Comparison of ENCODE assay signal across 8 cellular contexts in the genomic region with DNA sequence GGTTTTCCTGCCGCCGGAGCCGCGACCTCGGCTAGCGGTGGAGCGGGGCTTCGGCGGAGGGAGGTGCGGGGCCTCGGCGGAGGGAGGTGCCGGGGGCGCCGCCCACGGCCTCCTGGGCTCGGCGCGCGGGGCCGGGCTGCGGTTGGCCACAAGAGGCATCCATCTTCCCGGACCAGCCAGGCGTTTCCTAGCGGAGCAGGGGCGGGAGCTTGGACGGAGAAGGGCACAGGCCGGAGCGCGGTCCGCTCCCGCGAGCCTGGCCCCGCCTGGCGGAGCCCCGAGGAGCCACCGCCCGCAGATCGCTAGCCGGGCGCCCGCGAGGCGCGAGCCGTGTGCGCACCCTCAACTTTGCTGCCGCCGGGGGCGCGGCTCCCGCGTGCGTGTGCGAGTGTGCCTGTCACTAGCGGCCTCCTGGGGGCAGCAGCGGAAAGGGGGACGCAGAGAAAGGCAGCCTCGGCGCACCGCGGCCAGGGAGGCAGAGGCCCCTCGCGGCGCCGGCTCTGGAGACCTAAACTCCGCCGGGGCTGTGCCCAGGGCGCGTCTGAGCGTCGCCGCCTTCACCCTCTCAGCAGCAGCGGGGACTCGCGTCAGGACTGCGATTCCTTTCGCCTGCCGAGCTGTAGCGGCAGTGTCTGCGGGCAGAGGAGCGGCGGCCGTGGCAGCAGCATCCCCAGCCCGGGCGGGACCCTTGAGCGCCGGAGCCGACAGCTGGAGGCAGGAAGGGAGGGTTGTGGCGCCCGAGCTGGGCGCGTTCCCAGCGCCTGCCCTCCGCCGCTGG. TPM values are rescaled to one million over a fixed set of nuclear protein-coding genes. Genes with fewer than 3 reads are reported as not detected.
DNase-seq lines count a peak whose midpoint lies in the region; ATAC-seq and TF ChIP-seq lines count a peak whose summit lies in the region.

No MANE protein-coding gene starts in this region.

- peak overlapping the region; percentile 61 to 90 (median 74) for H3K4me3 Mint-ChIP-seq in naive B cell

- BruUV-seq in IMR-90 (replicated peaks; lab: Mats Ljungman, UMichigan), result no TSS peak
- no TSS peak for BruUV-seq in PC-9 (replicated peaks; lab: Mats Ljungman, UMichigan)

- H3K4ac ChIP-seq in IMR-90 (ENCODE audit: low read depth, low read length), result peak overlapping the region; percentile 89

- peak overlapping the region; percentile 99 for H3K4me3 ChIP-seq in IMR-90 (ENCODE audit: insufficient read depth, low read depth, low read length)
- H3K4me3 ChIP-seq in PC-9, result peak overlapping the region; percentile 97
- H3K4me3 ChIP-seq in fibroblast of lung (replicated peaks in 1 of 4; ENCODE audit: control extremely low read depth in 1 of 4, insufficient read depth in 1 of 4, low read depth in 3 of 4, low read length in 4 of 4), result peak overlapping the region; percentile 61 to 98 (median 88)

- no peaks in the 10 kb centered on the region for H3K36me3 Mint-ChIP-seq in naive B cell

- H3K9me2 ChIP-seq in PC-9 (ENCODE audit: insufficient read depth), result no peaks in the 10 kb centered on the region

- in situ Hi-C loops in IMR-90 (cut with MboI; ENCODE audit: low sequenced_read_pairs), result loop anchor here (5.0 to 10.0 kb wide), 2 partner anchors 151 to 413 kb away; no protein-coding TSS in a partner anchor

- H3K36me3 ChIP-seq in IMR-90 (ENCODE audit: control insufficient read depth, insufficient read depth, low read length) (peaks cover 3% of the 10 kb centered on the region; the same call in 1 of the 2 replicates), PC-9 (ENCODE audit: low read depth) (no peaks in the 10 kb centered on the region), fibroblast of lung (ENCODE audit: control insufficient read depth, insufficient read depth, low read length) (peaks cover 2% of the 10 kb centered on the region)

- peak; percentile 98 for TF ChIP-seq RAD21 in IMR-90 (IDR thresholded peaks at IDR 0.05; ENCODE audit: low read length)

- DNase-seq in DMS114 treated with DMSO at 0.1 percent for 48 hours (lab: John Stamatoyannopoulos, UW; ENCODE audit: unreplicated experiment), result peak; percentile 89
- DNase-seq in IMR-90, result peak; percentile 96
- peak; percentile 78 to 91 for DNase-seq in PC-9
- DNase-seq in activated T-helper 1 cell treated with Interleukin-2 at 50 U/mL for 16 hours (ENCODE audit: low read depth), result peak; percentile 63
- DNase-seq in fibroblast of lung (ENCODE audit: low read depth in 2 of 2), result peak; percentile 95 to 96
- peak; percentile 68 for DNase-seq in naive B cell
- peak; percentile 68 to 69 for DNase-seq in stimulated activated CD8-positive, alpha-beta memory T cell treated with anti-CD3 and anti-CD28 coated beads, Interleukin-7, amount 100 ng/mL, for 48 hours (ENCODE audit: extremely low read depth in 1 of 2, low read depth in 1 of 2)

- peaks cover 11% of the 10 kb centered on the region for H3K9me1 ChIP-seq in IMR-90 (ENCODE audit: insufficient read depth, low read length)

- peak; percentile 99 for TF ChIP-seq CTCF in IMR-90 (conservative IDR thresholded peaks at IDR 0.05; ENCODE audit: low read depth, low read length)
- TF ChIP-seq CTCF in PC-9 (conservative IDR thresholded peaks at IDR 0.05), result peak; percentile 84
- peak; percentile 67 to 89 for TF ChIP-seq CTCF in fibroblast of lung (conservative IDR thresholded peaks at IDR 0.05 in 1 of 2, IDR thresholded peaks at IDR 0.05 in 1 of 2; ENCODE audit: low read depth in 1 of 2, low read length in 2 of 2)

- H4K91ac ChIP-seq in IMR-90 (ENCODE audit: insufficient read depth, low read depth, low read length), result peak overlapping the region; percentile 98

- peak overlapping the region; percentile 25 to 95; a peak in 3 of 4 replicates for H4K8ac ChIP-seq in IMR-90 (ENCODE audit: low read depth in 2 of 2, low read length in 2 of 2)

- CTCF ChIA-PET in IMR-90 (lab: Yijun Ruan, JAX) (interaction anchor here (0.5 to 1.5 kb wide), 24 partner anchors 17 to 413 kb away, joined by 3 to 8 read pairs (median 3); no protein-coding TSS in a partner anchor), PC-9 (lab: Charles Lee) (interaction anchor here (0.6 to 1.8 kb wide), 4 partner anchors 72 to 391 kb away, joined by 3 to 8 read pairs (median 3); a partner anchor contains a TSS)

- H2BK15ac ChIP-seq in IMR-90 (ENCODE audit: low read depth, low read length), result 0 out of 3 replicates have a peak overlapping the region, but pooled peaks have one; percentile 4

- WGBS in IMR-90 (ENCODE audit: extremely low coverage in 2 of 2, insufficient read length in 1 of 2), 2 experiments, result 1% methylated on average over 25 of the region's 96 CpGs; no CpG with 5 or more reads in 1 of the 2 experiments

- H2AFZ ChIP-seq in IMR-90 (replicated peaks; ENCODE audit: low read length, poor library complexity) (peak overlapping the region; percentile 96), PC-9 (peak overlapping the region; percentile 85), fibroblast of lung (ENCODE audit: low read length) (peak overlapping the region; percentile 77)

- H3K27me3 Mint-ChIP-seq in naive B cell, result peaks cover 28 to 40% (median 29%) of the 10 kb centered on the region in 3 donors

- TF ChIP-seq POLR2A in IMR-90 (IDR thresholded peaks at IDR 0.05; ENCODE audit: low read depth, low read length), result no peak; the same call in 1 of the 2 replicates

- H3K27ac Mint-ChIP-seq in naive B cell, result no peak overlapping the region

- H3K79me1 ChIP-seq in IMR-90 (ENCODE audit: low read depth in 1 of 2, low read length in 2 of 2), result peaks cover 0 to 14% of the 10 kb centered on the region in 2 experiments; a peak in 2 of 4 replicates

- H3K4me2 ChIP-seq in IMR-90 (ENCODE audit: low read depth, low read length) (peak overlapping the region; percentile 72), PC-9 (peak overlapping the region; percentile 85), fibroblast of lung (ENCODE audit: extremely low read depth, insufficient read depth, low read length) (peak overlapping the region; percentile 59)

- peaks cover 16% of the 10 kb centered on the region for H3F3A ChIP-seq in PC-9 (ENCODE audit: insufficient read depth, low read depth)

- H3K27ac ChIP-seq in IMR-90 (ENCODE audit: insufficient read depth, low read length) (peak overlapping the region; percentile 99), PC-9 (peak overlapping the region; percentile 65; the same call in 1 of the 2 replicates), fibroblast of lung (ENCODE audit: insufficient read depth, low read length) (peak overlapping the region; percentile 95)

- H4K20me1 ChIP-seq in IMR-90 (ENCODE audit: insufficient read depth, low read length) (peaks cover 15% of the 10 kb centered on the region), PC-9 (ENCODE audit: insufficient read depth) (no peaks in the 10 kb centered on the region), fibroblast of lung (ENCODE audit: control insufficient read depth, extremely low read depth, insufficient read depth, low read length) (no peaks in the 10 kb centered on the region)

- peaks cover 0 to 2% (median 0%) of the 10 kb centered on the region in 7 donors for H3K9me3 Mint-ChIP-seq in naive B cell

- H3K18ac ChIP-seq in IMR-90 (ENCODE audit: low read depth, low read length), result peak overlapping the region; percentile 84

- H3K56ac ChIP-seq in IMR-90 (ENCODE audit: extremely low read depth, insufficient read depth, low read length), result peak overlapping the region; percentile 100

- H3K23ac ChIP-seq in IMR-90 (ENCODE audit: low read depth, low read length), result peak overlapping the region; percentile 92; the same call in 1 of the 2 replicates

- H4K5ac ChIP-seq in IMR-90 (ENCODE audit: low read depth, low read length), result peak overlapping the region; percentile 61

- peak; percentile 98 for ATAC-seq in GM21576 (IDR thresholded peaks at IDR 0.05; ENCODE audit: unreplicated experiment)
- peak; percentile 90 for ATAC-seq in IMR-90 (ENCODE audit: low read depth)
- peak; percentile 89 to 94 for ATAC-seq in naive B cell (ENCODE audit: low read depth in 2 of 2)

- H3K4me1 Mint-ChIP-seq in naive B cell, result peaks cover 8 to 11% (median 10%) of the 10 kb centered on the region in 3 donors

- H3K4me1 ChIP-seq in IMR-90 (ENCODE audit: control insufficient read depth, insufficient read depth, low read length) (peaks cover 7% of the 10 kb centered on the region), PC-9 (replicated peaks; ENCODE audit: insufficient read depth) (peaks cover 29% of the 10 kb centered on the region), fibroblast of lung (ENCODE audit: control insufficient read depth, extremely low read depth, insufficient read depth, low read length) (peaks cover 5% of the 10 kb centered on the region)

- H3K79me2 ChIP-seq in PC-9 (ENCODE audit: low read depth), result peaks cover 47% of the 10 kb centered on the region
- peaks cover 46% of the 10 kb centered on the region for H3K79me2 ChIP-seq in fibroblast of lung (ENCODE audit: control insufficient read depth, insufficient read depth, low read length)

- H2BK120ac ChIP-seq in IMR-90 (ENCODE audit: low read depth, low read length), result peak overlapping the region; percentile 85

- H3K9ac ChIP-seq in IMR-90 (ENCODE audit: low read depth, low read length) (peak overlapping the region; percentile 100), fibroblast of lung (ENCODE audit: insufficient read depth, low read length) (peak overlapping the region; percentile 98)

- dilution Hi-C loops in IMR-90 (cut with HindIII; ENCODE audit: low sequenced_read_pairs, unreplicated experiment), result loop anchor here (25.0 kb wide), 1 partner anchor 418 kb away; no protein-coding TSS in a partner anchor

- peak overlapping the region; percentile 92 for H2AK9ac ChIP-seq in IMR-90 (replicated peaks; ENCODE audit: low read depth, low read length, poor library complexity)

- no peaks in the 10 kb centered on the region for H3K9me3 ChIP-seq in IMR-90 (ENCODE audit: control insufficient read depth, insufficient read depth, low read length)
- H3K9me3 ChIP-seq in PC-9 (ENCODE audit: insufficient read depth, low read depth), result no peaks in the 10 kb centered on the region
- no peaks in the 10 kb centered on the region for H3K9me3 ChIP-seq in fibroblast of lung (ENCODE audit: control insufficient read depth, insufficient read depth, low read depth, low read length)

- peak overlapping the region; percentile 97 for H3K14ac ChIP-seq in IMR-90 (replicated peaks; ENCODE audit: low read depth, low read length)

- POLR2A ChIA-PET in IMR-90 (lab: Charles Lee; ENCODE audit: unreplicated experiment) (interaction anchor here (0.5 to 0.7 kb wide), 3 partner anchors 34 to 247 kb away, joined by 4 to 6 read pairs (median 4); no protein-coding TSS in a partner anchor), PC-9 (lab: Charles Lee; ENCODE audit: unreplicated experiment) (interaction anchor here (0.5 to 0.7 kb wide), 4 partner anchors 20 to 468 kb away, joined by 3 to 10 read pairs (median 4); no protein-coding TSS in a partner anchor)

- intact Hi-C loops in IMR-90 (cut with micrococcal nuclease), result loop anchor here (1.0 to 5.0 kb wide), 4 partner anchors 74 to 412 kb away; no protein-coding TSS in a partner anchor
- intact Hi-C loops in PC-9 (cut with micrococcal nuclease; ENCODE audit: unreplicated experiment), result loop anchor here (1.0 to 10.0 kb wide), 4 partner anchors 151 to 412 kb away; no protein-coding TSS in a partner anchor

- H2BK20ac ChIP-seq in IMR-90 (ENCODE audit: low read depth, low read length), result peak overlapping the region; percentile 89; the same call in 1 of the 2 replicates

- peak overlapping the region; percentile 96 for H2BK5ac ChIP-seq in IMR-90 (ENCODE audit: low read depth, low read length, poor library complexity, severe bottlenecking)

- H3K27me3 ChIP-seq in IMR-90 (ENCODE audit: control insufficient read depth, insufficient read depth, low read length) (no peaks in the 10 kb centered on the region), PC-9 (ENCODE audit: insufficient read depth, low read depth) (no peaks in the 10 kb centered on the region), fibroblast of lung (ENCODE audit: control insufficient read depth, insufficient read depth, low read length) (no peaks in the 10 kb centered on the region)

- peak overlapping the region; percentile 81; the same call in 1 of the 2 replicates for H2AK5ac ChIP-seq in IMR-90 (ENCODE audit: low read depth, low read length)

RNA-seq across cellular contexts. Expression of a gene that starts 0.7 kb away (rescaled TPM):
- 10.0 and 14.4 TPM in 2 replicates for total RNA-seq in IMR-90 (2012; rRNA removed)
- polyA plus RNA-seq in IMR-90 (2012; rRNA removed), result 10.2 and 11.0 TPM in 2 replicates
- polyA plus RNA-seq in IMR-90 (2012; cell fraction: cytosol; rRNA removed), result 3.7 and 5.3 TPM in 2 replicates
- 29.1 and 33.8 TPM in 2 replicates for polyA plus RNA-seq in IMR-90 (2012; cell fraction: nucleus; rRNA removed; ENCODE audit: low replicate concordance)
- total RNA-seq in PC-9 (2021), result 18.0 and 24.5 TPM in 2 replicates
- 17.5 and 30.2 TPM in 2 replicates for total RNA-seq in fibroblast of lung
- polyA plus RNA-seq in fibroblast of lung, result 18.9 and 23.8 TPM in 2 replicates
- 14.2 and 14.3 TPM in 2 replicates for polyA plus RNA-seq in fibroblast of lung (2012)
- polyA minus RNA-seq in fibroblast of lung (ENCODE audit: low replicate concordance), result 35.2 and 51.6 TPM in 2 replicates
- under 1 TPM; 0.01 to 0.26 (median 0.05) TPM for polyA plus RNA-seq in naive B cell (ENCODE audit: low read depth in 6 of 6)

Comparison
In these comparisons a context has a peak if more than half of its experiments do, and no peak if none do; other contexts are left out.
1. Peak in every context shown above with its lines: DNase-seq, ATAC-seq, H3K4me3 ChIP-seq and H3K27ac ChIP-seq.